23 cellular contexts compared by ENCODE assay signal in the genomic region with DNA sequence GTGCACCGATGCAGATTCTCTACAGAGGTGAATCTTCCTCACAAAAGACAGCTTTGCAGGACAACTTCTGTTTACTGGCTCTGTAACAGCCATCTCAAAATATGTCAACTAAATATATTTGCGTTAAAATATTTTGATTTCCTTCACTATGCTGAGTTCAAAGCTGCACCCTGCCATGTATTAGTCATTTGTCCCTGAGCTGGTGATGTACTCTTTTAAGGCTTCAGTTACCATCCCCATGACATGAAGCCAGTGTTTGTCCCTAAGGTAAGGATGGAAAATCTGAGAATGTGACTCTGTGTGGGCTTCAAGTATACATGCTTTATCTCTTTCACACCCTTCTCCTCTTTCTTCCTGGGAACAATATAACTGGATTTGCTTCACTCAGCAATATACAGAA.
DNase-seq lines count a peak whose midpoint lies in the region; ATAC-seq, FAIRE-seq and TF ChIP-seq lines count a peak whose summit lies in the region.
"Had no signal": no experiment of that assay in that cellular context is flagged by ENCODE, and none has a peak within 500 bp of the region (broad histone marks: within the 10 kb centered on the region; RNA-seq: fewer than 3 reads in every experiment).

No MANE protein-coding gene starts in this region.

- no peaks in the 10 kb centered on the region for H3K9me3 ChIP-seq in A549
- H3K9me3 ChIP-seq: BLaER1 had no signal

- FAIRE-seq in A549 (lab: Jason Lieb, UNC), result no peak
- FAIRE-seq: GM12892, GM18507 had no signal

- peaks cover 5 to 9% of the 10 kb centered on the region in 2 donors for H3K36me3 Mint-ChIP-seq in activated naive CD4-positive, alpha-beta T cell treated with anti-CD3 and anti-CD28 coated beads, Interleukin-2, amount 50 U/mL, for 72 hours
- H3K36me3 Mint-ChIP-seq: CD14-positive monocyte; CD8-positive, alpha-beta T cell; IgD-negative memory B cell had no signal

- 69% methylated on average over 2 of the region's 2 CpGs for WGBS in A549 (ENCODE audit: missing lambda C conversion rate)

- CTCF ChIA-PET in A549 (lab: Yijun Ruan, JAX), result no interaction called here

- POLR2A ChIA-PET in A549 (lab: Yijun Ruan, JAX), result no interaction called here

- ATAC-seq in activated naive CD4-positive, alpha-beta T cell treated with anti-CD3 and anti-CD28 coated beads, Interleukin-2, amount 50 U/mL, for 72 hours, result peak; percentile 43 to 46
- ATAC-seq in A549, result no peak
- ATAC-seq: CD8-positive, alpha-beta T cell; HCT116 had no signal

- no peak overlapping the region for H3K27ac Mint-ChIP-seq in activated naive CD4-positive, alpha-beta T cell treated with anti-CD3 and anti-CD28 coated beads, Interleukin-2, amount 50 U/mL, for 72 hours
- H3K27ac Mint-ChIP-seq: CD14-positive monocyte, HFFc6, IgD-negative memory B cell had no signal

- no peak for TF ChIP-seq RAD21 in A549 (conservative IDR thresholded peaks at IDR 0.05 in 1 of 2, IDR thresholded peaks at IDR 0.05 in 1 of 2)

- DNase-seq in DMS79 treated with DMSO at 0.1 percent for 48 hours (lab: John Stamatoyannopoulos, UW) (peak; percentile 63), DMS79 (lab: John Stamatoyannopoulos, UW) (no peak), A549 (ENCODE audit: low read depth in 1 of 2, low spot score in 1 of 2) (no peak), superior temporal gyrus (ENCODE audit: extremely low spot score) (peak; percentile 8), GM20000 (ENCODE audit: low spot score) (no peak)
- no peak for DNase-seq in activated naive CD4-positive, alpha-beta T cell treated with anti-CD3 and anti-CD28 coated beads, Interleukin-2, amount 50 U/mL, for 72 hours (ENCODE audit: low spot score in 2 of 2)
- no peak for DNase-seq in activated naive CD4-positive, alpha-beta T cell treated with anti-CD3 and anti-CD28 coated beads, Interleukin-2, amount 50 U/mL, for 16 hours
- DNase-seq: CD8-positive, alpha-beta T cell; DMS 273 treated with DMSO at 0.1 percent for 48 hours; DMS53; GDM1; GOT3; H7; HFFc6; KBM-7 had no signal

- no peak for TF ChIP-seq EP300 in A549 (IDR thresholded peaks at IDR 0.05)

- no peak overlapping the region for H3K27ac ChIP-seq in A549
- H3K27ac ChIP-seq: 22Rv1, BLaER1, HL-60 had no signal

- H3K9me3 Mint-ChIP-seq in activated naive CD4-positive, alpha-beta T cell treated with anti-CD3 and anti-CD28 coated beads, Interleukin-2, amount 50 U/mL, for 72 hours, result peaks cover 0 to 9% of the 10 kb centered on the region in 2 donors
- H3K9me3 Mint-ChIP-seq: CD8-positive, alpha-beta T cell; HFFc6; IgD-negative memory B cell had no signal

- H3K4me2 ChIP-seq in A549, result no peak overlapping the region
- H3K4me2 ChIP-seq: BLaER1 had no signal

- no peak overlapping the region for H3K4me3 ChIP-seq in A549
- H3K4me3 ChIP-seq: BLaER1 had no signal

- no peak for TF ChIP-seq POLR2A in A549 (IDR thresholded peaks at IDR 0.05; ENCODE audit: low read length)

- TF ChIP-seq CTCF in A549 (IDR thresholded peaks at IDR 0.05), result no peak
- TF ChIP-seq CTCF in GM20000 (IDR thresholded peaks at IDR 0.05; ENCODE audit: extremely low read depth, missing control alignments), result no peak

- no peaks in the 10 kb centered on the region for H3K4me1 ChIP-seq in A549

TF ChIP-seq in A549, 52 proteins besides CTCF, POLR2A, EP300 and RAD21:
- TF ChIP-seq MAFK (IDR thresholded peaks at IDR 0.05; ENCODE audit: partially characterized antibody) (peak; percentile 21), SMC3 (IDR thresholded peaks at IDR 0.05) (no peak), KDM1A (IDR thresholded peaks at IDR 0.05; ENCODE audit: low read depth) (no peak)

Comparison
In these comparisons a context has a peak if more than half of its experiments do, and no peak if none do; other contexts are left out.
1. DNase-seq: peak in DMS79 treated with DMSO at 0.1 percent for 48 hours (single experiment) and superior temporal gyrus (single experiment); none in DMS79 (single experiment), activated naive CD4-positive, alpha-beta T cell treated with anti-CD3 and anti-CD28 coated beads, Interleukin-2, amount 50 U/mL, for 72 hours (0 of 2), activated naive CD4-positive, alpha-beta T cell treated with anti-CD3 and anti-CD28 coated beads, Interleukin-2, amount 50 U/mL, for 16 hours (single experiment), A549 (0 of 2) and GM20000 (single experiment).
2. ATAC-seq: peak in activated naive CD4-positive, alpha-beta T cell treated with anti-CD3 and anti-CD28 coated beads, Interleukin-2, amount 50 U/mL, for 72 hours (2 of 2); none in A549 (0 of 2).